8 cellular contexts compared by ENCODE assay signal in the genomic region with DNA sequence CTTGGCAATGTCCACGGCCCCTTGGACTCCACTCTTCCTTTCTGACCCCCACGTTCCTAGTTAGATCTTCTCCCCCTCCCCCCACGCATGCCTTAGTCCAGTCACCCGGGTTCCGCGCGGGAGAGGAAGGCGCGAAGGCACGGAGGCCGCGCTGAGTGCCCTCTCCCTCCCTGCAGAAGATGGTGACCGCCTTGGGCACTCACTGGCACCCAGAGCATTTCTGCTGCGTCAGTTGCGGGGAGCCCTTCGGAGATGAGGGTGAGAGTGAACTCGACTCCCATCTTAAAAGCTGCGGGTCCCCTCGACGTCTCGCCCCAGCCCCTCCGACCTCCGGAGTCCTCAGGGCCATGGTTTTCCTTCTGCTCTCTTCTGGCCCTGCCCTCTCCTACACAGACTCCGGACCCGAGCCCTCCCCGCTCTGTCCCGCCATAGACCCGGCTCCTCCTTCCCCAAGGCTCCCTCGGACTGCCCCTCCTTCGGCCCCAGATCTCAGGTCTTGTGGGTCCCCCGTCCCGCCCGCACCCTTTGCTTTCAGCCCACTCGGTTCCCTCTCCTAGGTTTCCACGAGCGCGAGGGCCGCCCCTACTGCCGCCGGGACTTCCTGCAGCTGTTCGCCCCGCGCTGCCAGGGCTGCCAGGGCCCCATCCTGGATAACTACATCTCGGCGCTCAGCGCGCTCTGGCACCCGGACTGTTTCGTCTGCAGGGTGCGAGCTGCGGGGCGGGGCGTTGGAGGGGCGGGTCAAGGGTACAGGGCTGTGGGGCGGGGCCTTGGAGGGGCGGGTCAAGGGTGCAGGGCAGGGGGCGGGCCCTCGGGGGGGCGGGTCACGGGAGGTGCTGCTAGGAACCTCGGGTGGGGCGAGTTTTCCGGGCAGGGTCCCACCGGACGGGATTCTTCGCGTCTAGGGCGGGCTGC. TPM values are rescaled to one million over a fixed set of nuclear protein-coding genes. Genes with fewer than 3 reads are reported as not detected.
DNase-seq lines count a peak whose midpoint lies in the region; ATAC-seq and TF ChIP-seq lines count a peak whose summit lies in the region.

No MANE protein-coding gene starts in this region.

- peak in 1 of 2 donors; percentile 59 for TF ChIP-seq POLR2A in sigmoid colon (IDR thresholded peaks at IDR 0.05)

- H3K36me3 ChIP-seq in sigmoid colon: peaks cover 36 to 60% (median 49%) of the 10 kb centered on the region in 4 donors

- peaks cover 0 to 60% (median 55%) of the 10 kb centered on the region in 4 donors for H3K4me1 ChIP-seq in sigmoid colon

- no peaks in the 10 kb centered on the region for H3K27me3 ChIP-seq in sigmoid colon

- no peak for TF ChIP-seq CTCF in 22Rv1 (IDR thresholded peaks at IDR 0.05)
- no peak for TF ChIP-seq CTCF in GM20000 (IDR thresholded peaks at IDR 0.05; ENCODE audit: extremely low read depth, missing control alignments)
- no peak for TF ChIP-seq CTCF in sigmoid colon (IDR thresholded peaks at IDR 0.05)

- H3K27ac ChIP-seq in 22Rv1 (peak overlapping the region; percentile 74), sigmoid colon (peak overlapping the region; percentile 55 to 99 (median 70))

- 10 to 20% methylated on average over 68 of the region's 68 CpGs for WGBS in sigmoid colon, 2 donors

- intact Hi-C loops in cardiac septum (cut with DNase I): no loop called here
- intact Hi-C loops in sigmoid colon (cut with DNase I): loop anchor here (10.0 kb wide), 1 partner anchor 238 kb away; a partner anchor contains a TSS

- H3K9me3 ChIP-seq in sigmoid colon: no peaks in the 10 kb centered on the region

- H3K4me3 ChIP-seq in sigmoid colon: peak overlapping the region in 3 of 4 donors; percentile 18 to 30 (median 24)

- TF ChIP-seq EP300 in sigmoid colon (IDR thresholded peaks at IDR 0.05): no peak

- no peak for ATAC-seq in HG03469 (IDR thresholded peaks at IDR 0.05; ENCODE audit: unreplicated experiment)

- DNase-seq in GM20000 (ENCODE audit: low spot score) (peak; percentile 95), MV-4-11 (lab: John Stamatoyannopoulos, UW) (peak; percentile 34), activated T-cell treated with anti-CD3 and anti-CD28 coated beads for 24 hours (ENCODE audit: low read depth) (peak; percentile 77), cardiac septum (ENCODE audit: low spot score) (peak; percentile 92), sigmoid colon (peak; percentile 85), NCI-H146 treated with DMSO at 0.1 percent for 48 hours (lab: John Stamatoyannopoulos, UW; ENCODE audit: unreplicated experiment) (no peak)

RNA-seq across cellular contexts. Expression of gene TGFB1I1, which starts 4.6 kb away (rescaled TPM):
- total RNA-seq in cardiac septum (57.8 TPM), sigmoid colon (100 to 1,000 TPM; 124 to 339 (median 205) TPM)
- 10 to 100 TPM; 10.4 to 31.2 (median 21.0) TPM for polyA plus RNA-seq in sigmoid colon

RNA-seq across cellular contexts. Expression of gene SLC5A2, which starts 6.4 kb away (rescaled TPM):
- not detected for total RNA-seq in cardiac septum
- total RNA-seq in sigmoid colon: 1 to 10 TPM in 1 of 4 donors, under 1 TPM in 3; 0.49 to 1.1 (median 0.70) TPM
- 1 to 10 TPM in 2 of 3 donors, under 1 TPM in 1; 0.60 to 1.9 (median 1.2) TPM for polyA plus RNA-seq in sigmoid colon

RNA-seq across cellular contexts. Expression of gene ARMC5, which starts 17.3 kb away (rescaled TPM):
- 6.2 TPM for total RNA-seq in cardiac septum
- total RNA-seq in sigmoid colon: 1 to 10 TPM; 3.9 to 9.5 (median 6.6) TPM
- polyA plus RNA-seq in sigmoid colon: 10 to 100 TPM in 1 of 3 donors, 1 to 10 TPM in 2; 2.4 to 11.1 (median 2.8) TPM

RNA-seq across cellular contexts. Expression of gene RUSF1, which starts 31.6 kb away (rescaled TPM):
- total RNA-seq in cardiac septum (32.6 TPM), sigmoid colon (10 to 100 TPM; 31.6 to 67.0 (median 37.2) TPM)
- 10 to 100 TPM in 2 of 3 donors, 1 to 10 TPM in 1; 7.9 to 64.0 (median 12.6) TPM for polyA plus RNA-seq in sigmoid colon

RNA-seq across cellular contexts. Expression of gene ZNF843, which starts 34.0 kb away (rescaled TPM):
- total RNA-seq in cardiac septum (1.9 TPM), sigmoid colon (1 to 10 TPM in 3 of 4 donors, under 1 TPM in 1; 0.36 to 5.3 (median 1.1) TPM)
- polyA plus RNA-seq in sigmoid colon: 1 to 10 TPM in 1 of 3 donors, under 1 TPM in 1, not detected in 1; 0.22 to 1.8 TPM
